In the genomic region with DNA sequence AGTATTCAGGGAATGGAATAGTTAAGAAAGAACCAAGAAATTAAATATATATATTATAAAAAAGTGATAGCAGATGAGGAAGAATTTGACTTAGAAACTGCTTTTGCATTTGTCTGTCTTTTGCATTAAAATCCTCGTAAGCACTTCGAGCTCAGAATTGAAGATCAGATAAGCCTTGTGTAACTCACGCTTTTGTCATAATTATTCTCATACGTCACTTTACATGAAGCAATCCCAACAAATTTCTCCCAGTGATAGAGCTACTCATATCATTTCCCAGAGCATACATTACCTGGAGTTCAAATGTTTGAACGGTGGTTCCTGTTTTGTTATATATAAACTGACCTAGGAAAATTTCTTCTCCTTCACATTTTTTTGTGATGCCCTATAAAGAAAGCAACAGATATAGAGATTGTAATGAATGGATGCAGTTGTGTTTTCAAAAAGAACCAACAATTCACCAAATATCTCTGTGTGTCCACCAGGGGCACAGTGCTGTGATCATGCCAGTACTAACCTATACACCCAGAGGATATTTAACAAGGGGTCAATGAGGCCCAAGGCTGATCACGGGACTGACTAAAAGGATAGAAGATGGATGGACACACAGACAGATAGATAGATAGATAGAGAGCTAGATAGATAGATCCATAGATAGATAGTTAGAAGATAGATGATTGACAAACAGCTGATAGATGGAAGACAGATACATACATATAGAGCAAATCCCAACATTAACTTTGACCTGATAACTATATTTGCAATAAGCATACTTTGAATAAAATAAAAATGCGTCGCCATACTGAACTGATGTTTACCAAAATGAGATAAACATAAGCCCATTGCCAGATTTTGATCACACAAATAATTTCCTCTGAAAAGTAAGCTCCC, we compare ENCODE assay signal across 13 cellular contexts. TPM values are rescaled to one million over a fixed set of nuclear protein-coding genes. Genes with fewer than 3 reads are reported as not detected.
DNase-seq lines count a peak whose midpoint lies in the region; ATAC-seq and TF ChIP-seq lines count a peak whose summit lies in the region.
"Had no signal": no experiment of that assay in that cellular context is flagged by ENCODE, and none has a peak within 500 bp of the region (broad histone marks: within the 10 kb centered on the region; RNA-seq: fewer than 3 reads in every experiment).

No MANE protein-coding gene starts in this region.

- H3K4me3 Mint-ChIP-seq in chondrocyte (ENCODE audit: unreplicated experiment): no peak overlapping the region
- H3K4me3 Mint-ChIP-seq: stimulated activated effector memory CD8-positive, alpha-beta T cell treated with anti-CD3 and anti-CD28 coated beads, Interleukin-12 subunit alpha, Interleukin-12 subunit beta, amount 100 ng/mL, for 72 hours had no signal

- H3K27me3 Mint-ChIP-seq in chondrocyte (ENCODE audit: low read depth): no peaks in the 10 kb centered on the region

- no peak for ATAC-seq in HG02885 (IDR thresholded peaks at IDR 0.05; ENCODE audit: poor library complexity, unreplicated experiment)
- ATAC-seq: activated naive CD4-positive, alpha-beta T cell treated with anti-CD3 and anti-CD28 coated beads, Interleukin-2, amount 50 U/mL, for 72 hours; stimulated activated effector memory CD8-positive, alpha-beta T cell treated with anti-CD3 and anti-CD28 coated beads, Interleukin-12 subunit alpha, Interleukin-12 subunit beta, amount 100 ng/mL, for 72 hours had no signal

- no peaks in the 10 kb centered on the region for H3K9me3 Mint-ChIP-seq in chondrocyte (ENCODE audit: low read depth)
- H3K9me3 Mint-ChIP-seq: stimulated activated effector memory CD8-positive, alpha-beta T cell treated with anti-CD3 and anti-CD28 coated beads, Interleukin-12 subunit alpha, Interleukin-12 subunit beta, amount 100 ng/mL, for 72 hours had no signal

- H3K27ac Mint-ChIP-seq in chondrocyte (ENCODE audit: unreplicated experiment): no peak overlapping the region
- H3K27ac Mint-ChIP-seq: activated naive CD4-positive, alpha-beta T cell treated with anti-CD3 and anti-CD28 coated beads, Interleukin-2, amount 50 U/mL, for 72 hours; stimulated activated effector memory CD8-positive, alpha-beta T cell treated with anti-CD3 and anti-CD28 coated beads, Interleukin-12 subunit alpha, Interleukin-12 subunit beta, amount 100 ng/mL, for 72 hours had no signal

- H3K36me3 Mint-ChIP-seq in chondrocyte (ENCODE audit: low read depth): no peaks in the 10 kb centered on the region
- H3K36me3 Mint-ChIP-seq: activated naive CD4-positive, alpha-beta T cell treated with anti-CD3 and anti-CD28 coated beads, Interleukin-2, amount 50 U/mL, for 72 hours had no signal

- H3K4me1 Mint-ChIP-seq in chondrocyte (ENCODE audit: low read depth): peaks cover 16% of the 10 kb centered on the region

- H3K4me3 ChIP-seq in retinal pigment epithelial cell (ENCODE audit: low read length): no peak overlapping the region
- H3K4me3 ChIP-seq: SK-N-MC had no signal

- DNase-seq in DMS53 (lab: John Stamatoyannopoulos, UW) (peak; percentile 60), DMS53 treated with DMSO at 0.1 percent for 48 hours (lab: John Stamatoyannopoulos, UW; ENCODE audit: unreplicated experiment) (no peak), NCI-H82 (lab: John Stamatoyannopoulos, UW) (peak; percentile 71), chondrocyte (ENCODE audit: low spot score) (no peak), retinal pigment epithelial cell (ENCODE audit: low read depth) (no peak), NCI-H526 treated with DMSO at 0.1 percent for 48 hours (lab: John Stamatoyannopoulos, UW) (no peak), NCI-H524 (lab: John Stamatoyannopoulos, UW) (no peak)
- DNase-seq: head of caudate nucleus, retina had no signal

- TF ChIP-seq CTCF in chondrocyte (IDR thresholded peaks at IDR 0.05) (peak; percentile 74), retinal pigment epithelial cell (conservative IDR thresholded peaks at IDR 0.05; ENCODE audit: low read depth, low read length) (peak; percentile 55)

RNA-seq across cellular contexts. Expression of a gene that starts 9.3 kb away (rescaled TPM):
- 29.0 to 31.1 TPM (median 30.6 TPM) in 3 replicates for total RNA-seq in chondrocyte

RNA-seq across cellular contexts. Expression of a gene that starts 40.2 kb away (rescaled TPM):
- not detected in 3 replicates for total RNA-seq in chondrocyte
- total RNA-seq: activated naive CD4-positive, alpha-beta T cell treated with anti-CD3 and anti-CD28 coated beads, Interleukin-2, amount 50 U/mL, for 72 hours had no signal

RNA-seq across cellular contexts. Expression of a gene that starts 40.5 kb away (rescaled TPM):
- total RNA-seq in chondrocyte: 0.15 to 0.25 TPM (median 0.23 TPM) in 3 replicates

RNA-seq across cellular contexts. Expression of a gene that starts 46.6 kb away (rescaled TPM):
- not detected in 3 replicates for total RNA-seq in chondrocyte

Comparison
In these comparisons a context has a peak if more than half of its experiments do, and no peak if none do; other contexts are left out.
1. DNase-seq: peak in DMS53 (single experiment) and NCI-H82 (single experiment); none in DMS53 treated with DMSO at 0.1 percent for 48 hours (single experiment), chondrocyte (single experiment), retinal pigment epithelial cell (single experiment), NCI-H526 treated with DMSO at 0.1 percent for 48 hours (single experiment) and NCI-H524 (0 of 2).